1 cellular context compared by ENCODE assay signal in genomic region chr15:72118400-72118978, GRCh38.
TF ChIP-seq lines count a peak whose summit lies in the region.

TSS of gene SENP8 (plus strand) at chr15:72118403. CDS start at chr15:72139624, 21,221 bp downstream.

TF ChIP-seq in K562, 482 proteins besides CTCF, POLR2A, EP300 and RAD21 (continued from another document and continues in another):
- TF ChIP-seq ZNF407 (IDR thresholded peaks at IDR 0.05; ENCODE audit: low read depth) (no peak), MTA3 (IDR thresholded peaks at IDR 0.05; ENCODE audit: borderline replicate concordance) (no peak), RREB1 (CRISPR knock-in tag; IDR thresholded peaks at IDR 0.05) (no peak), SRF (CRISPR knock-in tag; IDR thresholded peaks at IDR 0.05) (no peak), BRD4 (IDR thresholded peaks at IDR 0.05) (no peak), ZNF583 (CRISPR knock-in tag; IDR thresholded peaks at IDR 0.05) (no peak), GATA2 (CRISPR knock-in tag; IDR thresholded peaks at IDR 0.05) (no peak), TFAM (CRISPR knock-in tag; conservative IDR thresholded peaks at IDR 0.05) (no peak), NONO (IDR thresholded peaks at IDR 0.05; ENCODE audit: low read depth in 2 of 2, low read length in 1 of 2) (no peak), RBM25 (IDR thresholded peaks at IDR 0.05; ENCODE audit: low read depth, low read length, severe bottlenecking) (no peak), MYC (IDR thresholded peaks at IDR 0.05; ENCODE audit: low read depth, low read length) (no peak; the same call in 1 of the 2 replicates), MYC (CRISPR knock-in tag; IDR thresholded peaks at IDR 0.05; ENCODE audit: borderline replicate concordance, low read depth) (no peak), VEZF1 (CRISPR knock-in tag; IDR thresholded peaks at IDR 0.05) (peak; percentile 57), RFX7 (CRISPR knock-in tag; IDR thresholded peaks at IDR 0.05) (no peak), ZNF436 (CRISPR knock-in tag; IDR thresholded peaks at IDR 0.05) (no peak), ZNF280A (IDR thresholded peaks at IDR 0.05; ENCODE audit: low read depth, partially characterized antibody) (no peak), TRIM24 (IDR thresholded peaks at IDR 0.05) (no peak), MBD2 (IDR thresholded peaks at IDR 0.05; ENCODE audit: borderline replicate concordance, low read depth) (peak; percentile 61; the same call in 1 of the 2 replicates), GMEB1 (CRISPR knock-in tag; IDR thresholded peaks at IDR 0.05) (no peak; the same call in 1 of the 2 replicates), SMAD2 (IDR thresholded peaks at IDR 0.05; ENCODE audit: low read depth, low read length) (no peak), SETDB1 (IDR thresholded peaks at IDR 0.05; ENCODE audit: low read length) (no peak), NFE2L1 (tag; IDR thresholded peaks at IDR 0.05; ENCODE audit: borderline replicate concordance, low read depth) (no peak), ZNF695 (CRISPR knock-in tag; IDR thresholded peaks at IDR 0.05) (no peak), FOXP1 (CRISPR knock-in tag; IDR thresholded peaks at IDR 0.05) (no peak), ZFP30 (CRISPR knock-in tag; IDR thresholded peaks at IDR 0.05; ENCODE audit: borderline replicate concordance) (no peak), PCBP2 (IDR thresholded peaks at IDR 0.05; ENCODE audit: low read depth, low read length, poor library complexity, severe bottlenecking) (no peak), ELF2 (CRISPR knock-in tag; IDR thresholded peaks at IDR 0.05) (no peak), PCBP1 (IDR thresholded peaks at IDR 0.05; ENCODE audit: low read depth, low read length, poor library complexity, severe bottlenecking) (no peak), MXD1 (CRISPR knock-in tag; IDR thresholded peaks at IDR 0.05; ENCODE audit: borderline replicate concordance, poor library complexity, severe bottlenecking) (no peak), HNRNPUL1 (IDR thresholded peaks at IDR 0.05; ENCODE audit: low read length) (no peak), MBD1 (CRISPR knock-in tag; IDR thresholded peaks at IDR 0.05) (no peak), DMBX1 (CRISPR knock-in tag; IDR thresholded peaks at IDR 0.05; ENCODE audit: borderline replicate concordance) (no peak), JUN (IDR thresholded peaks at IDR 0.05; ENCODE audit: borderline replicate concordance, low read depth, low read length) (no peak), JUN (CRISPR knock-in tag; IDR thresholded peaks at IDR 0.05; ENCODE audit: borderline replicate concordance) (no peak), FUS (optimal IDR thresholded peaks at IDR 0.05; ENCODE audit: low read depth, low read length) (no peak), PHF8 (IDR thresholded peaks at IDR 0.05; ENCODE audit: borderline replicate concordance, low read length) (peak; percentile 71; the same call in 1 of the 2 replicates)
